In the genomic region with DNA sequence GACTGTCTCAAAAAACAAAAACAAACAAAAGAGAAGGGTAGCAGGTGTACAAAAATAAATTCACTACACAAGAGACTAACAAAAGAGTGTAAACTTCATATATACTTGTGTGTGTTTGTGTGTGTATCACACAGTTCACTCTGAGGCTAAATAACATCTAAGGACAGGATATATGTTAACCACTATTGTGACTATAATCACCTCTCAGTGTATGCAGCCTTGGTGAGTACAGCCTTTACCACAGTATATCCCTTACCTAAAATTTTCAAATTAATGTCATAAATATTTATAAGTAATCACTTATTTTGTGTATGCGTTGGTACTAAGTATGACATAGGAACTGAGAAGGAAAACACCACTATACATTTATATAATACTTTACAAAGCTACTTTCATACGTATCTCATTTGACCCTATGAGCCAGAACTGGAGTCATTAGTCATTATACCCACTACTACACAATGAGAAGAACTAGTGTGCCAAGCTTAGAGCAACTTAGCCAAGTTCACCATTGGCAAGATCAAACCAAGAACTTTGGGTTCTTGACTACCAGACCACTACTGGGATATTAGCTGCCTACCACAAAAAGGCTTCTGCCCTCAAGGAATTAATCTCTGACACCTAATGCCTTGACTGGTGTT, we compare ENCODE assay signal across 14 cellular contexts.
DNase-seq lines count a peak whose midpoint lies in the region; ATAC-seq and TF ChIP-seq lines count a peak whose summit lies in the region.
"Had no signal": no experiment of that assay in that cellular context is flagged by ENCODE, and none has a peak within 500 bp of the region (broad histone marks: within the 10 kb centered on the region; RNA-seq: fewer than 3 reads in every experiment).

No MANE protein-coding gene starts in this region.

- H3K9me3 ChIP-seq in SU-DHL-6 (ENCODE audit: insufficient read depth, low read length) = no peaks in the 10 kb centered on the region
- H3K9me3 ChIP-seq: right atrium auricular region, tibial nerve had no signal

- H3K9me2 ChIP-seq in SU-DHL-6 (replicated peaks; ENCODE audit: insufficient read depth, low read length) = no peaks in the 10 kb centered on the region

- ATAC-seq in stimulated activated naive CD8-positive, alpha-beta T cell treated with anti-CD3 and anti-CD28 coated beads, Interleukin-15, amount 100 ng/mL, for 72 hours = peak; percentile 60
- ATAC-seq in HG03520 (IDR thresholded peaks at IDR 0.05; ENCODE audit: unreplicated experiment) = no peak

- no peak for DNase-seq in activated CD4-positive, alpha-beta T cell treated with anti-CD3 and anti-CD28 coated beads, Interleukin-2, amount 10 ng/mL, durations not matched to agents 24 days and 14 days
- DNase-seq in activated CD4-positive, alpha-beta T cell treated with anti-CD3 and anti-CD28 coated beads for 48 hours = no peak
- DNase-seq in epithelial cell of prostate (ENCODE audit: low read depth, low spot score) (no peak), SHP77 treated with DMSO at 0.1 percent for 48 hours (lab: John Stamatoyannopoulos, UW) (no peak), hippocampal formation (lab: John Stamatoyannopoulos, UW) (no peak)
- no peak for DNase-seq in stimulated activated naive CD8-positive, alpha-beta T cell treated with anti-CD3 and anti-CD28 coated beads, Interleukin-15, amount 100 ng/mL, for 72 hours
- DNase-seq: activated CD4-positive, CD25-positive, alpha-beta regulatory T cell; NCI-H2107; NCI-H748 treated with DMSO at 0.1 percent for 48 hours had no signal

- no peak overlapping the region for H3K9ac ChIP-seq in SU-DHL-6 (ENCODE audit: low read length)

- no peak overlapping the region for H3K4me2 ChIP-seq in SU-DHL-6 (ENCODE audit: low read depth, low read length, poor library complexity, severe bottlenecking)

- H3K79me2 ChIP-seq in SU-DHL-6 (ENCODE audit: insufficient read depth, low read length) = peaks cover 80% of the 10 kb centered on the region

- peaks cover 7% of the 10 kb centered on the region; the same call in 1 of the 2 replicates for H3K36me3 ChIP-seq in SU-DHL-6 (ENCODE audit: low read length)
- H3K36me3 ChIP-seq: right atrium auricular region had no signal

- no peak overlapping the region for H3K4me3 ChIP-seq in SU-DHL-6 (ENCODE audit: insufficient read depth, low read length, poor library complexity, severe bottlenecking)
- H3K4me3 ChIP-seq: right atrium auricular region, tibial nerve had no signal

- H3F3A ChIP-seq in SU-DHL-6 (ENCODE audit: insufficient read depth) = peaks cover 17% of the 10 kb centered on the region

- intact Hi-C loops in activated CD4-positive, alpha-beta T cell treated with anti-CD3 and anti-CD28 coated beads, Interleukin-2, amount 10 ng/mL, durations not matched to agents 24 days and 14 days (cut with micrococcal nuclease) = loop anchor here (1.0 kb wide), 1 partner anchor 50 kb away; no protein-coding TSS in a partner anchor

- peak overlapping the region; percentile 42 for H3K27ac Mint-ChIP-seq in activated CD4-positive, alpha-beta T cell treated with anti-CD3 and anti-CD28 coated beads, Interleukin-2, amount 10 ng/mL, durations not matched to agents 24 days and 14 days
- no peak overlapping the region for H3K27ac Mint-ChIP-seq in stimulated activated naive CD8-positive, alpha-beta T cell treated with anti-CD3 and anti-CD28 coated beads, Interleukin-15, amount 100 ng/mL, for 72 hours

- TF ChIP-seq CTCF in SU-DHL-6 (IDR thresholded peaks at IDR 0.05; ENCODE audit: insufficient read depth, low read length, poor library complexity, severe bottlenecking) = no peak

- H3K27ac ChIP-seq in SU-DHL-6 (ENCODE audit: low read depth, low read length) = peak overlapping the region; percentile 54
- peak overlapping the region; percentile 90 for H3K27ac ChIP-seq in epithelial cell of prostate
- H3K27ac ChIP-seq: right atrium auricular region had no signal

- no peaks in the 10 kb centered on the region for H3K9me3 Mint-ChIP-seq in activated CD4-positive, alpha-beta T cell treated with anti-CD3 and anti-CD28 coated beads, Interleukin-2, amount 10 ng/mL, durations not matched to agents 24 days and 14 days
- no peaks in the 10 kb centered on the region for H3K9me3 Mint-ChIP-seq in stimulated activated naive CD8-positive, alpha-beta T cell treated with anti-CD3 and anti-CD28 coated beads, Interleukin-15, amount 100 ng/mL, for 72 hours
- H3K9me3 Mint-ChIP-seq: IgD-negative memory B cell had no signal

- H3K36me3 Mint-ChIP-seq in activated CD4-positive, alpha-beta T cell treated with anti-CD3 and anti-CD28 coated beads, Interleukin-2, amount 10 ng/mL, durations not matched to agents 24 days and 14 days (ENCODE audit: low read depth) = peaks cover 1% of the 10 kb centered on the region
- H3K36me3 Mint-ChIP-seq: IgD-negative memory B cell had no signal

- H3K27me3 ChIP-seq in SU-DHL-6 (ENCODE audit: low read length) = no peaks in the 10 kb centered on the region
- H3K27me3 ChIP-seq: right atrium auricular region, tibial nerve had no signal

- H2AFZ ChIP-seq in SU-DHL-6 (ENCODE audit: low read depth, low read length, severe bottlenecking) = no peak overlapping the region

- no peaks in the 10 kb centered on the region for H3K27me3 Mint-ChIP-seq in activated CD4-positive, alpha-beta T cell treated with anti-CD3 and anti-CD28 coated beads, Interleukin-2, amount 10 ng/mL, durations not matched to agents 24 days and 14 days
- no peaks in the 10 kb centered on the region for H3K27me3 Mint-ChIP-seq in stimulated activated naive CD8-positive, alpha-beta T cell treated with anti-CD3 and anti-CD28 coated beads, Interleukin-15, amount 100 ng/mL, for 72 hours

- H3K4me3 Mint-ChIP-seq in activated CD4-positive, alpha-beta T cell treated with anti-CD3 and anti-CD28 coated beads, Interleukin-2, amount 10 ng/mL, durations not matched to agents 24 days and 14 days = no peak overlapping the region
- H3K4me3 Mint-ChIP-seq in stimulated activated naive CD8-positive, alpha-beta T cell treated with anti-CD3 and anti-CD28 coated beads, Interleukin-15, amount 100 ng/mL, for 72 hours = peak overlapping the region in 1 of 2 donors; percentile 11
- H3K4me3 Mint-ChIP-seq: IgD-negative memory B cell had no signal

- H3K4me1 Mint-ChIP-seq in activated CD4-positive, alpha-beta T cell treated with anti-CD3 and anti-CD28 coated beads, Interleukin-2, amount 10 ng/mL, durations not matched to agents 24 days and 14 days = peaks cover 18% of the 10 kb centered on the region
- H3K4me1 Mint-ChIP-seq in stimulated activated naive CD8-positive, alpha-beta T cell treated with anti-CD3 and anti-CD28 coated beads, Interleukin-15, amount 100 ng/mL, for 72 hours = peaks cover 44% of the 10 kb centered on the region

- H4K20me1 ChIP-seq in SU-DHL-6 (ENCODE audit: low read depth, low read length) = no peaks in the 10 kb centered on the region
